ENCODE assay signal across 19 cellular contexts in the genomic region with DNA sequence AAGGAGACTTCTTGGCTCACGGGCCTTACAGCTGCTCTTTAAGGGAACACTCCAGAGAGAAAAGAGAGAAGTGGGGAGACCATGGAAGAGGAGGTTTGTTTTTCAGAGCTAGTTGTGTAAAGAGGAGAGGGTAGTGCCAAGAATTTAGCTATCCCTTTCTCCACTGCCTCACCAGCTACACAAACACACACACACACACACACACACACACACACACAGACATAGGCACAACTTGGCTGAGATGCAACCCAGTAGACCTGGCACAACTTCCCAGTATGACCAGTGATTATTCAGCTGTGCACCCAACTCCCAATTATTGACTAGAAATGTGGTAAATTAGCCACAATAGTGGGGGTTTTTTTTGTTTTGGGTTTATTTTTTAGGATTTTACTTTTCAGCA. TPM values are rescaled to one million over a fixed set of nuclear protein-coding genes. Genes with fewer than 3 reads are reported as not detected.
A peak's percentile ranks its signal among the peaks of the same experiment; 100 is the strongest.
DNase-seq lines count a peak whose midpoint lies in the region; ATAC-seq and TF ChIP-seq lines count a peak whose summit lies in the region.
"Had no signal": no experiment of that assay in that cellular context is flagged by ENCODE, and none has a peak within 500 bp of the region (broad histone marks: within the 10 kb centered on the region; RNA-seq: fewer than 3 reads in every experiment).

No MANE protein-coding gene starts in this region.

- no peak for TF ChIP-seq CTCF in H9 (conservative IDR thresholded peaks at IDR 0.05)

- H3K18ac ChIP-seq in H9 (ENCODE audit: insufficient read length, low read depth, low read length) = no peak overlapping the region

- no peaks in the 10 kb centered on the region for H3K9me3 Mint-ChIP-seq in H9
- H3K9me3 Mint-ChIP-seq: CD4-positive, alpha-beta T cell; IgD-negative memory B cell had no signal

- no peak overlapping the region for H3K4ac ChIP-seq in H9 (ENCODE audit: low read depth, low read length)

- no peaks in the 10 kb centered on the region for H3K27me3 ChIP-seq in H9 (ENCODE audit: insufficient read depth, low read length)
- H3K27me3 ChIP-seq: BLaER1, SJSA1 had no signal

- no peak overlapping the region for H2AK5ac ChIP-seq in H9 (ENCODE audit: insufficient read length, low read length)

- no peak overlapping the region for H2AFZ ChIP-seq in H9 (ENCODE audit: low read length)

- H3K27ac ChIP-seq in H9 (ENCODE audit: insufficient read length, low read depth, low read length) = no peak overlapping the region
- H3K27ac ChIP-seq: BLaER1, SJSA1 had no signal

- H3K4me1 ChIP-seq in H9 (ENCODE audit: insufficient read depth, low read length) = no peaks in the 10 kb centered on the region
- H3K4me1 ChIP-seq: BLaER1, SJSA1 had no signal

- H3K4me1 Mint-ChIP-seq in H9 = no peaks in the 10 kb centered on the region
- H3K4me1 Mint-ChIP-seq: IgD-negative memory B cell had no signal

- H2BK15ac ChIP-seq in H9 (ENCODE audit: low read depth, low read length) = no peak overlapping the region

- H3T11ph ChIP-seq in H9 (ENCODE audit: low read length) = no peak overlapping the region

- no peaks in the 10 kb centered on the region for H4K20me1 ChIP-seq in H9 (ENCODE audit: control insufficient read depth, insufficient read depth, insufficient read length)
- H4K20me1 ChIP-seq: BLaER1 had no signal

- H3K9me3 ChIP-seq in H9 (ENCODE audit: control insufficient read depth, low read depth, low read length) = no peaks in the 10 kb centered on the region
- H3K9me3 ChIP-seq: BLaER1, SJSA1 had no signal

- no peaks in the 10 kb centered on the region for H3K36me3 Mint-ChIP-seq in H9 (ENCODE audit: insufficient read depth in 1 of 3, low read depth in 3 of 3)
- H3K36me3 Mint-ChIP-seq: IgD-negative memory B cell had no signal

- no peak overlapping the region for H2BK12ac ChIP-seq in H9 (ENCODE audit: insufficient read length, low read depth, low read length)

- H3K4me2 ChIP-seq in H9 (ENCODE audit: insufficient read depth, insufficient read length, low read length) = no peak overlapping the region
- H3K4me2 ChIP-seq: BLaER1 had no signal

- no peak overlapping the region for H3K14ac ChIP-seq in H9 (ENCODE audit: insufficient read depth, low read length)

- no peaks in the 10 kb centered on the region for H3K23me2 ChIP-seq in H9 (ENCODE audit: insufficient read length, low read depth, low read length, poor library complexity, severe bottlenecking)

- H3K79me1 ChIP-seq in H9 (ENCODE audit: insufficient read depth, low read depth, low read length, poor library complexity, severe bottlenecking) = no peaks in the 10 kb centered on the region

- H3K27ac Mint-ChIP-seq in H9 = no peak overlapping the region
- H3K27ac Mint-ChIP-seq: CD4-positive, alpha-beta T cell; IgD-negative memory B cell had no signal

- no peak for DNase-seq in H9
- DNase-seq in NCI-H1092 treated with DMSO at 0.1 percent for 48 hours (lab: John Stamatoyannopoulos, UW) = peak; percentile 92
- peak; percentile 89 for DNase-seq in NCI-H2107 treated with DMSO at 0.1 percent for 48 hours (lab: John Stamatoyannopoulos, UW; ENCODE audit: unreplicated experiment)
- DNase-seq in left lobe of liver (ENCODE audit: low spot score) = no peak
- no peak for DNase-seq in activated CD8-positive, alpha-beta memory T cell treated with anti-CD3 and anti-CD28 coated beads, Interleukin-2, amount 50 U/mL, for 48 hours
- DNase-seq in stimulated activated CD4-positive, alpha-beta T cell treated with anti-CD3 and anti-CD28 coated beads, Interleukin-1b, Interleukin-23, amount 100 ng/mL, for 48 hours = no peak
- DNase-seq: CD4-positive, alpha-beta T cell; EL; GF-D8; GOT3; NCI-H1436 treated with DMSO at 0.1 percent for 48 hours; NCI-H226; T-helper 1 cell had no signal

- no peaks in the 10 kb centered on the region for H3K27me3 Mint-ChIP-seq in H9 (ENCODE audit: low read depth)
- H3K27me3 Mint-ChIP-seq: IgD-negative memory B cell had no signal

- H3K79me2 ChIP-seq in H9 (ENCODE audit: insufficient read depth, low read length) = no peaks in the 10 kb centered on the region

- H2BK120ac ChIP-seq in H9 (ENCODE audit: low read depth, low read length, poor library complexity, severe bottlenecking) = no peak overlapping the region

- H3K56ac ChIP-seq in H9 (ENCODE audit: insufficient read length, low read depth, low read length) = no peak overlapping the region

- no peak overlapping the region for H4K5ac ChIP-seq in H9 (ENCODE audit: insufficient read length, low read depth, low read length)

- H2BK5ac ChIP-seq in H9 (ENCODE audit: insufficient read length, low read length) = no peak overlapping the region

- H4K91ac ChIP-seq in H9 (ENCODE audit: insufficient read length, low read depth, low read length) = no peak overlapping the region

- no peak overlapping the region for H3K4me3 Mint-ChIP-seq in H9
- H3K4me3 Mint-ChIP-seq: CD4-positive, alpha-beta T cell; IgD-negative memory B cell had no signal

- no peak overlapping the region for H2BK20ac ChIP-seq in H9 (ENCODE audit: low read depth, low read length, poor library complexity, severe bottlenecking)

- WGBS in H9 (ENCODE audit: extremely low coverage, insufficient read length, low lambda C conversion rate) = no CpG with 5 or more reads among the region's 1 CpG

- peak overlapping the region; percentile 22 for H4K8ac ChIP-seq in H9 (replicated peaks; ENCODE audit: insufficient read length, low read depth, low read length)

- ATAC-seq in left lobe of liver (peak; percentile 33), HG03521 (IDR thresholded peaks at IDR 0.05; ENCODE audit: unreplicated experiment) (no peak)
- ATAC-seq: Right ventricle myocardium inferior had no signal

- no peak overlapping the region for H3K9ac ChIP-seq in H9 (ENCODE audit: extremely low read depth, insufficient read length, low read length)
- H3K9ac ChIP-seq: BLaER1 had no signal

- no peak overlapping the region for H3K23ac ChIP-seq in H9 (ENCODE audit: insufficient read length, low read depth, low read length)

RNA-seq across cellular contexts. Expression of a gene that starts 41.0 kb away (rescaled TPM):
- total RNA-seq in H9 (2021) (not detected in 2 replicates), left lobe of liver (not detected)
- total RNA-seq: CD4-positive, alpha-beta T cell; M059J; Right ventricle myocardium inferior; SJSA1 had no signal

Comparison
In these comparisons a context has a peak if more than half of its experiments do, and no peak if none do; other contexts are left out.
1. DNase-seq: peak in NCI-H1092 treated with DMSO at 0.1 percent for 48 hours (single experiment) and NCI-H2107 treated with DMSO at 0.1 percent for 48 hours (single experiment); none in H9 (single experiment), left lobe of liver (single experiment), activated CD8-positive, alpha-beta memory T cell treated with anti-CD3 and anti-CD28 coated beads, Interleukin-2, amount 50 U/mL, for 48 hours (single experiment) and stimulated activated CD4-positive, alpha-beta T cell treated with anti-CD3 and anti-CD28 coated beads, Interleukin-1b, Interleukin-23, amount 100 ng/mL, for 48 hours (single experiment).